Comparison of ENCODE assay signal across 8 cellular contexts in the genomic region with DNA sequence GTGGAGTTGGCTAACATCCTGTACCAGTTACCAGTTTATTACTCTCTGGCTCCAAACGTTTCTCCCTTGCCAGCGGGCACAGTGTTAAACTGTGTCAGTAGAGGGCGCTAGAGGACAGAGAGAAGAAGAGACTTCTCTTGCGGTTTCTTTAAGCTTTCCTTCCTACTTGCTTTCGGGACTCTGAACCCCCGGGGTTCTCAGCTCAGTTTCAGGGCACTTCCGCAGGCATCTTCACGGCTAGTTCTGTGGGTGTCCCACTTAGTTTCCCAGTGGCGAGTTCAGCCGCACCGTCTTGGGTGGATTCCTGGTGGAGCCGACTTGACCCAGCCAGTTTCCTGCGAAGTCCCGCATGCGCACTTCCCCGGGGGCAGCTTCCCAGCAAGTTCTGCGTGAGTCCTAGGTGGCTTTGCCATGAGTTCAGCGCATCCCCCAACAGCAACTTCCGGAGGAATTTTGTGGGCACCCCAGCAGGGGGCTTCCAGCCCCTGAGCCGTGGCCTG. TPM values are rescaled to one million over a fixed set of nuclear protein-coding genes. Genes with fewer than 3 reads are reported as not detected.
A peak's percentile ranks its signal among the peaks of the same experiment; 100 is the strongest.
DNase-seq lines count a peak whose midpoint lies in the region; ATAC-seq and TF ChIP-seq lines count a peak whose summit lies in the region.

No MANE protein-coding gene starts in this region.

- TF ChIP-seq CTCF in AG04449 (IDR thresholded peaks at IDR 0.05; ENCODE audit: insufficient read depth, low read length, missing control alignments) (peak; percentile 82), LNCAP (IDR thresholded peaks at IDR 0.05) (peak; percentile 95)

- H3K4me3 Mint-ChIP-seq in activated T-helper 17 cell treated with anti-CD3 and anti-CD28 coated beads, Interleukin-2, amount 50 U/mL, for 72 hours = peak overlapping the region; percentile 89
- H3K4me3 Mint-ChIP-seq in naive thymus-derived CD4-positive, alpha-beta T cell = peak overlapping the region; percentile 76 to 94 (median 90)

- peak; percentile 47 for ATAC-seq in GM19025 (IDR thresholded peaks at IDR 0.05; ENCODE audit: low read depth, unreplicated experiment)
- peak; percentile 76 for ATAC-seq in activated T-helper 17 cell treated with anti-CD3 and anti-CD28 coated beads, Interleukin-2, amount 50 U/mL, for 72 hours (replicated peaks)
- peak; percentile 80 for ATAC-seq in naive thymus-derived CD4-positive, alpha-beta T cell
- peak; percentile 53 for ATAC-seq in stimulated activated naive CD8-positive, alpha-beta T cell treated with anti-CD3 and anti-CD28 coated beads, Interleukin-15, Interleukin-2, amounts not matched to agents 100 U/mL and 50 U/mL, for 24 hours

- peak overlapping the region; percentile 83 for H3K27ac Mint-ChIP-seq in activated T-helper 17 cell treated with anti-CD3 and anti-CD28 coated beads, Interleukin-2, amount 50 U/mL, for 72 hours
- H3K27ac Mint-ChIP-seq in naive thymus-derived CD4-positive, alpha-beta T cell = peak overlapping the region in 8 of 9 donors; percentile 80 to 95 (median 92)

- no peaks in the 10 kb centered on the region for H3K9me3 Mint-ChIP-seq in activated T-helper 17 cell treated with anti-CD3 and anti-CD28 coated beads, Interleukin-2, amount 50 U/mL, for 72 hours
- H3K9me3 Mint-ChIP-seq in naive thymus-derived CD4-positive, alpha-beta T cell = no peaks in the 10 kb centered on the region

- peak overlapping the region; percentile 72 for H3K4me3 ChIP-seq in AG04449 (ENCODE audit: low read depth, low read length)
- peak overlapping the region; percentile 82 for H3K4me3 ChIP-seq in naive thymus-derived CD4-positive, alpha-beta T cell (ENCODE audit: low read length)

- H3K9me3 ChIP-seq in naive thymus-derived CD4-positive, alpha-beta T cell (ENCODE audit: control insufficient read depth in 2 of 3, low read length in 3 of 3) = no peaks in the 10 kb centered on the region

- H3K36me3 ChIP-seq in naive thymus-derived CD4-positive, alpha-beta T cell (ENCODE audit: control insufficient read depth in 2 of 3, insufficient read depth in 3 of 3, low read length in 3 of 3) = no peaks in the 10 kb centered on the region

- intact Hi-C loops in naive thymus-derived CD4-positive, alpha-beta T cell (cut with micrococcal nuclease) = loop anchor here (1.0 to 5.0 kb wide), 11 partner anchors 73 to 1096 kb away; a partner anchor contains a TSS

- H3K27me3 ChIP-seq in naive thymus-derived CD4-positive, alpha-beta T cell (ENCODE audit: control insufficient read depth in 2 of 2, insufficient read depth in 2 of 2, low read length in 2 of 2) = no peaks in the 10 kb centered on the region

- POLR2A ChIA-PET in AG04449 (lab: Yijun Ruan, JAX) = interaction anchor here (1.1 to 1.4 kb wide), 2 partner anchors 39 to 228 kb away, joined by 3 to 6 read pairs; no protein-coding TSS in a partner anchor
- POLR2A ChIA-PET in naive thymus-derived CD4-positive, alpha-beta T cell (lab: Charles Lee) = interaction anchor here (0.5 to 31.3 kb wide), 14 partner anchors 21 to 1085 kb away, joined by 3 to 1812 read pairs (median 6); a partner anchor contains a TSS

- H3K27ac ChIP-seq in naive thymus-derived CD4-positive, alpha-beta T cell (ENCODE audit: low read depth, low read length) = peak overlapping the region; percentile 86

- CTCF ChIA-PET in AG04449 (lab: Yijun Ruan, JAX) = interaction anchor here (0.5 to 13.0 kb wide), 103 partner anchors 10 to 554 kb away, joined by 3 to 429 read pairs (median 5); a partner anchor contains a TSS
- CTCF ChIA-PET in naive thymus-derived CD4-positive, alpha-beta T cell (lab: Charles Lee) = interaction anchor here (0.5 to 15.6 kb wide), 42 partner anchors 8 to 1330 kb away, joined by 3 to 480 read pairs (median 4); a partner anchor contains a TSS

- no peaks in the 10 kb centered on the region for H3K36me3 Mint-ChIP-seq in activated T-helper 17 cell treated with anti-CD3 and anti-CD28 coated beads, Interleukin-2, amount 50 U/mL, for 72 hours (ENCODE audit: low read depth)
- H3K36me3 Mint-ChIP-seq in naive thymus-derived CD4-positive, alpha-beta T cell = no peaks in the 10 kb centered on the region

- peaks cover 10 to 26% of the 10 kb centered on the region in 2 donors for H3K4me1 ChIP-seq in naive thymus-derived CD4-positive, alpha-beta T cell (ENCODE audit: control insufficient read depth in 2 of 2, insufficient read depth in 2 of 2, low read length in 2 of 2)

- no peaks in the 10 kb centered on the region for H3K27me3 Mint-ChIP-seq in activated T-helper 17 cell treated with anti-CD3 and anti-CD28 coated beads, Interleukin-2, amount 50 U/mL, for 72 hours
- peaks cover 0 to 14% (median 0%) of the 10 kb centered on the region in 5 donors for H3K27me3 Mint-ChIP-seq in naive thymus-derived CD4-positive, alpha-beta T cell

- peaks cover 15% of the 10 kb centered on the region for H3K4me1 Mint-ChIP-seq in activated T-helper 17 cell treated with anti-CD3 and anti-CD28 coated beads, Interleukin-2, amount 50 U/mL, for 72 hours
- H3K4me1 Mint-ChIP-seq in naive thymus-derived CD4-positive, alpha-beta T cell = peaks cover 12 to 27% (median 24%) of the 10 kb centered on the region in 7 donors

- DNase-seq in AG04449 (ENCODE audit: low read depth, low spot score) (peak; percentile 29), RPMI8226 (peak; percentile 92), fibroblast of peridontal ligament (ENCODE audit: extremely low read depth) (peak; percentile 93)
- DNase-seq in naive thymus-derived CD4-positive, alpha-beta T cell = peak; percentile 49 to 89 (median 84)
- DNase-seq in stimulated activated naive CD8-positive, alpha-beta T cell treated with anti-CD3 and anti-CD28 coated beads, Interleukin-15, Interleukin-2, amounts not matched to agents 100 U/mL and 50 U/mL, for 24 hours = peak; percentile 78

RNA-seq across cellular contexts. Expression of a gene that starts 37.9 kb away (rescaled TPM):
- total RNA-seq in activated T-helper 17 cell treated with anti-CD3 and anti-CD28 coated beads, Interleukin-2, amount 50 U/mL, for 72 hours = 100 to 1,000 TPM in 1 of 2 donors, 10 to 100 TPM in 1; 91.3 to 340 TPM
- 100 to 1,000 TPM; 141 to 654 (median 241) TPM for total RNA-seq in naive thymus-derived CD4-positive, alpha-beta T cell
- polyA plus RNA-seq in naive thymus-derived CD4-positive, alpha-beta T cell = 100 to 1,000 TPM; 118 to 211 TPM

RNA-seq across cellular contexts. Expression of a gene that starts 37.9 kb away (rescaled TPM):
- 1 to 10 TPM; 2.8 to 6.7 TPM for total RNA-seq in activated T-helper 17 cell treated with anti-CD3 and anti-CD28 coated beads, Interleukin-2, amount 50 U/mL, for 72 hours
- 1 to 10 TPM in 4 of 5 experiments, under 1 TPM in 1; 0.76 to 2.2 (median 1.1) TPM for total RNA-seq in naive thymus-derived CD4-positive, alpha-beta T cell
- polyA plus RNA-seq in naive thymus-derived CD4-positive, alpha-beta T cell = not detected

Comparison
In these comparisons a context has a peak if more than half of its experiments do, and no peak if none do; other contexts are left out.
1. Peak in every context shown above with its lines: DNase-seq, ATAC-seq, H3K4me3 ChIP-seq and H3K27ac ChIP-seq.
2. DNase-seq: peak in every context shown above with its lines; median percentile 93 in fibroblast of peridontal ligament; 92 in RPMI8226; 84 in naive thymus-derived CD4-positive, alpha-beta T cell; 78 in stimulated activated naive CD8-positive, alpha-beta T cell treated with anti-CD3 and anti-CD28 coated beads, Interleukin-15, Interleukin-2, amounts not matched to agents 100 U/mL and 50 U/mL, for 24 hours; 29 in AG04449.